Comparison of ENCODE assay signal across 14 cellular contexts in the genomic region with DNA sequence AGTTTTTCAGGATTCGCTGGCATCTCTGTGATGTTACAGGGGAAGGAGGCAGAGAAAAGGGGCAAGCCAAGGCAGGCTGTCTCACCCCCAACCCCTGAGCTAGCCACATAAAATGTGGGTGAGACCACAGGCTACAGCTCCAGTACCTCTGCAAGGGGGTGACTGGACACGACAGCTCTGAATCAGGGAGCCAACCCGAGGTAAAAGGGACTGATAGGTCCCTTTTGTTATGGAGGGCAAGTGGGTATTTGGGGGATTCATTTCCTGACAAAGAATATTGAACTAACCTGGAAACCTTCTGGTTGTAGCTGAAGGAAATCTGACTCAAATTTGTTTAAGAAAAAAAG.
DNase-seq lines count a peak whose midpoint lies in the region; ATAC-seq and TF ChIP-seq lines count a peak whose summit lies in the region.
"Had no signal": no experiment of that assay in that cellular context is flagged by ENCODE, and none has a peak within 500 bp of the region (broad histone marks: within the 10 kb centered on the region; RNA-seq: fewer than 3 reads in every experiment).

No MANE protein-coding gene starts in this region.

- intact Hi-C loops in CD14-positive monocyte (cut with micrococcal nuclease), result loop anchor here in 1 of 2 donors (5.0 kb wide), 1 partner anchor 37 kb away; no protein-coding TSS in a partner anchor

- no peak overlapping the region for H3K4ac ChIP-seq in trophoblast cell (ENCODE audit: low read depth, low read length)

- H3K4me2 ChIP-seq in trophoblast cell (ENCODE audit: low read length), result no peak overlapping the region

- no peak overlapping the region for H3K9ac ChIP-seq in trophoblast cell (ENCODE audit: low read length)

- TF ChIP-seq CTCF in CD14-positive monocyte (IDR thresholded peaks at IDR 0.05) (no peak), chondrocyte (IDR thresholded peaks at IDR 0.05) (no peak)

- H2BK5ac ChIP-seq in trophoblast cell (ENCODE audit: low read depth, low read length, poor library complexity), result no peak overlapping the region

- peak overlapping the region; percentile 46 for H3K14ac ChIP-seq in trophoblast cell (ENCODE audit: low read length)

- H3K4me3 ChIP-seq in trophoblast cell (ENCODE audit: low read depth, low read length), result no peak overlapping the region
- H3K4me3 ChIP-seq: SJCRH30, tibial nerve had no signal

- peak overlapping the region; percentile 52 for H3K18ac ChIP-seq in trophoblast cell (ENCODE audit: low read length)

- H3K27ac ChIP-seq in trophoblast cell (ENCODE audit: low read depth, low read length), result no peak overlapping the region
- H3K27ac ChIP-seq: SJCRH30 had no signal

- H3K36me3 ChIP-seq in trophoblast cell (ENCODE audit: control insufficient read depth in 1 of 2, insufficient read depth in 2 of 2, low read length in 2 of 2), result peaks cover 12 to 19% of the 10 kb centered on the region in 2 experiments
- H3K36me3 ChIP-seq: SJCRH30 had no signal

- no peaks in the 10 kb centered on the region for H3K9me3 ChIP-seq in trophoblast cell (ENCODE audit: insufficient read depth, low read depth, low read length)
- H3K9me3 ChIP-seq: SJCRH30, tibial nerve had no signal

- H3K4me3 Mint-ChIP-seq in CD14-positive monocyte (peak overlapping the region in 1 of 2 donors; percentile 76), IgD-negative memory B cell (peak overlapping the region in 2 of 4 donors; percentile 89 to 91), chondrocyte (ENCODE audit: unreplicated experiment) (no peak overlapping the region)

- H3K4me1 Mint-ChIP-seq in CD14-positive monocyte, result peaks cover 70% of the 10 kb centered on the region
- H3K4me1 Mint-ChIP-seq in IgD-negative memory B cell, result peaks cover 38 to 49% (median 41%) of the 10 kb centered on the region in 3 donors
- H3K4me1 Mint-ChIP-seq in chondrocyte (ENCODE audit: low read depth), result peaks cover 61% of the 10 kb centered on the region

- no peak overlapping the region for H4K91ac ChIP-seq in trophoblast cell (ENCODE audit: low read depth, low read length)

- H3K9me3 Mint-ChIP-seq in CD14-positive monocyte (peaks cover 6 to 14% (median 8%) of the 10 kb centered on the region in 7 donors), IgD-negative memory B cell (no peaks in the 10 kb centered on the region), chondrocyte (ENCODE audit: low read depth) (no peaks in the 10 kb centered on the region)

- peak overlapping the region; percentile 26 for H2BK12ac ChIP-seq in trophoblast cell (ENCODE audit: low read length)

- ATAC-seq in GM18519 (IDR thresholded peaks at IDR 0.05; ENCODE audit: low FRiP score, unreplicated experiment) (no peak), HG03378 (IDR thresholded peaks at IDR 0.05; ENCODE audit: unreplicated experiment) (no peak)

- H3K4me1 ChIP-seq in trophoblast cell (ENCODE audit: control insufficient read depth in 1 of 2, insufficient read depth in 2 of 2, low read length in 2 of 2), result peaks cover 7 to 11% of the 10 kb centered on the region in 2 experiments
- H3K4me1 ChIP-seq: SJCRH30 had no signal

- no peaks in the 10 kb centered on the region for H3K27me3 ChIP-seq in trophoblast cell (ENCODE audit: insufficient read depth, low read length)
- H3K27me3 ChIP-seq: SJCRH30, tibial nerve had no signal

- H2AFZ ChIP-seq in trophoblast cell (ENCODE audit: insufficient read depth, low read length, poor library complexity), result no peak overlapping the region

- no peak overlapping the region for H4K8ac ChIP-seq in trophoblast cell (ENCODE audit: low read depth, low read length)

- no CpG with 5 or more reads among the region's 3 CpGs for WGBS in trophoblast cell (ENCODE audit: extremely low coverage, insufficient coverage, insufficient read length)

- H3K36me3 Mint-ChIP-seq in CD14-positive monocyte (peaks cover 38 to 56% of the 10 kb centered on the region in 2 donors), IgD-negative memory B cell (peaks cover 2% of the 10 kb centered on the region), chondrocyte (ENCODE audit: low read depth) (peaks cover 8% of the 10 kb centered on the region)

- H3K79me2 ChIP-seq in trophoblast cell (ENCODE audit: control insufficient read depth, insufficient read depth, low read length, poor library complexity), result peaks cover 2% of the 10 kb centered on the region

- H3K27me3 Mint-ChIP-seq in CD14-positive monocyte (ENCODE audit: low read depth in 3 of 3) (peaks cover 0 to 4% (median 0%) of the 10 kb centered on the region in 3 donors), IgD-negative memory B cell (no peaks in the 10 kb centered on the region), chondrocyte (ENCODE audit: low read depth) (no peaks in the 10 kb centered on the region)

- H4K12ac ChIP-seq in trophoblast cell (ENCODE audit: low read depth, low read length), result no peak overlapping the region

- no peak overlapping the region for H2BK120ac ChIP-seq in trophoblast cell (ENCODE audit: insufficient read depth, low read length, poor library complexity)

- no peak overlapping the region for H2AK5ac ChIP-seq in trophoblast cell (ENCODE audit: low read length)

- H3K23ac ChIP-seq in trophoblast cell (ENCODE audit: low read length), result no peak overlapping the region

- DNase-seq in CD14-positive monocyte (ENCODE audit: low spot score) (no peak), chondrocyte (ENCODE audit: low spot score) (no peak), trophoblast cell (no peak), KG1 (lab: John Stamatoyannopoulos, UW) (no peak)
- no peak for DNase-seq in activated T-cell treated with anti-CD3 and anti-CD28 coated beads, Interleukin-2, amount 50 U/mL, for 1 hour
- DNase-seq: activated CD4-positive, alpha-beta T cell treated with anti-CD3 and anti-CD28 coated beads, Interleukin-2, amount 50 U/mL, for 1 hour; MM.1S; nucleus accumbens; SJCRH30; stimulated activated CD4-positive, alpha-beta T cell treated with anti-CD3 and anti-CD28 coated beads, Interleukin-4, amount 100 ng/mL, for 1 hour had no signal

- peak overlapping the region; percentile 85 to 96 (median 93) for H3K27ac Mint-ChIP-seq in CD14-positive monocyte
- H3K27ac Mint-ChIP-seq in IgD-negative memory B cell, result peak overlapping the region in 2 of 3 donors; percentile 34 to 85
- H3K27ac Mint-ChIP-seq in chondrocyte (ENCODE audit: unreplicated experiment), result peak overlapping the region; percentile 80

- H3K79me1 ChIP-seq in trophoblast cell (ENCODE audit: low read length), result peaks cover 3% of the 10 kb centered on the region
